Comparison of ENCODE assay signal across 17 cellular contexts in the genomic region with DNA sequence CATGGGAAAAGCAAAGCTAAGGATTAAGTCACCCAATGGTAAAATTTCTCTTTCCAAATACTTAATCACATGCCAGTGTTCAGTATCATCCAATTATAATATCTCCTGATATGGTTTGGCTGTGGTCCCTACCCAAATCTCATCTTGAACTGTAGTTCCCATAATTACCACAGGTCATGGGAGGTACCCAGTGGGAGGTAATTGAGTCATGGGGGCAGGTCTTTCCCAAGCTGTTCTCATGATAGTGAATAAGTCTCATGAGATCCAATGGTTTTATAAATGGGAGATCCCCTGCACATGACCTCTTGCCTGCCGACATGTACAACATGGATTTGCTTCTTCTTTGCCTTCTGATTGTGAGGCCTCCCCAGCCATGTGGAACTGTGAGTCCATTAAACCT. TPM values are rescaled to one million over a fixed set of nuclear protein-coding genes. Genes with fewer than 3 reads are reported as not detected.
DNase-seq lines count a peak whose midpoint lies in the region; ATAC-seq and TF ChIP-seq lines count a peak whose summit lies in the region.
"Had no signal": no experiment of that assay in that cellular context is flagged by ENCODE, and none has a peak within 500 bp of the region (broad histone marks: within the 10 kb centered on the region; RNA-seq: fewer than 3 reads in every experiment).

No MANE protein-coding gene starts in this region.

- BruUV-seq in mammary epithelial cell (replicated peaks; lab: Mats Ljungman, UMichigan) = no TSS peak

- H3K36me3 Mint-ChIP-seq in activated CD8-positive, alpha-beta memory T cell treated with anti-CD3 and anti-CD28 coated beads, Interleukin-2, amount 10 ng/mL, durations not matched to agents 7 days and 5 days = peaks cover 55% of the 10 kb centered on the region

- no peak overlapping the region for H2AFZ ChIP-seq in mammary epithelial cell (ENCODE audit: low read depth, low read length)

- dilution Hi-C loops in mammary epithelial cell (cut with HindIII; ENCODE audit: low sequenced_read_pairs) = no loop called here

- peaks cover 47% of the 10 kb centered on the region for H3K79me2 ChIP-seq in mammary epithelial cell (ENCODE audit: insufficient read depth, low read length)

- H4K20me1 ChIP-seq in mammary epithelial cell (ENCODE audit: insufficient read depth, low read length) = no peaks in the 10 kb centered on the region

- no peaks in the 10 kb centered on the region for H3K9me3 ChIP-seq in mammary epithelial cell (replicated peaks; ENCODE audit: insufficient read depth, low read length)
- H3K9me3 ChIP-seq in left lung = no peaks in the 10 kb centered on the region
- H3K9me3 ChIP-seq: ascending aorta, BE2C, gastroesophageal sphincter, mucosa of descending colon had no signal

- H3K4me1 ChIP-seq in mammary epithelial cell (ENCODE audit: insufficient read depth, low read length) = no peaks in the 10 kb centered on the region
- peaks cover 0 to 23% of the 10 kb centered on the region in 2 donors for H3K4me1 ChIP-seq in left lung
- H3K4me1 ChIP-seq: ascending aorta, BE2C, gastroesophageal sphincter had no signal

- ATAC-seq in left lung = peak; percentile 16
- ATAC-seq in stimulated activated naive CD8-positive, alpha-beta T cell treated with anti-CD3 and anti-CD28 coated beads, Interleukin-15, Interleukin-2, amounts not matched to agents 100 U/mL and 50 U/mL, for 24 hours = no peak
- no peak for ATAC-seq in activated CD8-positive, alpha-beta memory T cell treated with anti-CD3 and anti-CD28 coated beads, Interleukin-2, amount 10 ng/mL, durations not matched to agents 7 days and 5 days
- ATAC-seq: gastroesophageal sphincter, mucosa of descending colon had no signal

- H3K27me3 Mint-ChIP-seq in activated CD8-positive, alpha-beta memory T cell treated with anti-CD3 and anti-CD28 coated beads, Interleukin-2, amount 10 ng/mL, durations not matched to agents 7 days and 5 days = no peaks in the 10 kb centered on the region

- H3K27ac ChIP-seq in mammary epithelial cell (ENCODE audit: insufficient read depth, low read depth, low read length) (no peak overlapping the region), left lung (no peak overlapping the region)
- H3K27ac ChIP-seq: ascending aorta, gastroesophageal sphincter had no signal

- 67% methylated on average over 1 of the region's 1 CpG for WGBS in mammary epithelial cell (ENCODE audit: low coverage, missing lambda C conversion rate)

- peak; percentile 72 for DNase-seq in CD1c-positive myeloid dendritic cell (ENCODE audit: extremely low spot score)
- DNase-seq in M059J (ENCODE audit: low read depth) = peak; percentile 47
- DNase-seq in mammary epithelial cell = peak; percentile 61
- DNase-seq in left lung = no peak
- no peak for DNase-seq in anterior cingulate cortex (lab: John Stamatoyannopoulos, UW)
- DNase-seq in stimulated activated naive CD8-positive, alpha-beta T cell treated with anti-CD3 and anti-CD28 coated beads, Interleukin-15, Interleukin-2, amounts not matched to agents 100 U/mL and 50 U/mL, for 24 hours = no peak
- DNase-seq in activated CD8-positive, alpha-beta memory T cell treated with anti-CD3 and anti-CD28 coated beads, Interleukin-2, amount 10 ng/mL, durations not matched to agents 7 days and 5 days = no peak
- DNase-seq in GF-D8 (lab: John Stamatoyannopoulos, UW) = no peak
- DNase-seq: BE2C, HFFc6, Kasumi-1, mucosa of descending colon, NCI-H2081 treated with DMSO at 0.1 percent for 48 hours, NCI-H774, Right ventricle myocardium superior had no signal

- peaks cover 5% of the 10 kb centered on the region for H3K4me1 Mint-ChIP-seq in activated CD8-positive, alpha-beta memory T cell treated with anti-CD3 and anti-CD28 coated beads, Interleukin-2, amount 10 ng/mL, durations not matched to agents 7 days and 5 days

- no peaks in the 10 kb centered on the region for H3K27me3 ChIP-seq in mammary epithelial cell (ENCODE audit: insufficient read depth, low read length)
- H3K27me3 ChIP-seq in left lung = no peaks in the 10 kb centered on the region
- H3K27me3 ChIP-seq: ascending aorta, BE2C, gastroesophageal sphincter had no signal

- intact Hi-C loops in mammary epithelial cell (cut with micrococcal nuclease) = no loop called here
- intact Hi-C loops in left lung (cut with DNase I) = no loop called here

- peaks cover 26% of the 10 kb centered on the region for H3K36me3 ChIP-seq in mammary epithelial cell (ENCODE audit: insufficient read depth, low read length)
- peaks cover 0 to 84% of the 10 kb centered on the region in 2 donors for H3K36me3 ChIP-seq in left lung

- no peaks in the 10 kb centered on the region for H3K9me3 Mint-ChIP-seq in activated CD8-positive, alpha-beta memory T cell treated with anti-CD3 and anti-CD28 coated beads, Interleukin-2, amount 10 ng/mL, durations not matched to agents 7 days and 5 days (ENCODE audit: low read depth)
- H3K9me3 Mint-ChIP-seq: HFFc6 had no signal

- CTCF ChIA-PET in mammary epithelial cell (lab: Charles Lee; ENCODE audit: low non-redundant PET) = no interaction called here
- CTCF ChIA-PET in activated CD8-positive, alpha-beta memory T cell treated with anti-CD3 and anti-CD28 coated beads, Interleukin-2, amount 10 ng/mL, durations not matched to agents 7 days and 5 days (lab: Charles Lee) = interaction anchor here (1.6 kb wide), 1 partner anchor 65 kb away, joined by 4 read pairs; no protein-coding TSS in a partner anchor

- no peak overlapping the region for H3K4me3 Mint-ChIP-seq in activated CD8-positive, alpha-beta memory T cell treated with anti-CD3 and anti-CD28 coated beads, Interleukin-2, amount 10 ng/mL, durations not matched to agents 7 days and 5 days
- H3K4me3 Mint-ChIP-seq: HFFc6 had no signal

- no peak overlapping the region for H3K27ac Mint-ChIP-seq in activated CD8-positive, alpha-beta memory T cell treated with anti-CD3 and anti-CD28 coated beads, Interleukin-2, amount 10 ng/mL, durations not matched to agents 7 days and 5 days
- H3K27ac Mint-ChIP-seq: HFFc6 had no signal

- TF ChIP-seq CTCF in mammary epithelial cell (conservative IDR thresholded peaks at IDR 0.05 in 1 of 2, IDR thresholded peaks at IDR 0.05 in 1 of 2; ENCODE audit: extremely low read depth in 1 of 2, insufficient read depth in 1 of 2, low read depth in 1 of 2, low read length in 2 of 2) (no peak), left lung (IDR thresholded peaks at IDR 0.05) (no peak)

- in situ Hi-C loops in mammary epithelial cell (cut with MboI; ENCODE audit: low sequenced_read_pairs in 2 of 2) = no loop called here

- no peak overlapping the region for H3K4me2 ChIP-seq in mammary epithelial cell (ENCODE audit: insufficient read depth, low read depth, low read length)

- no peak overlapping the region for H3K4me3 ChIP-seq in mammary epithelial cell (replicated peaks in 1 of 3; ENCODE audit: insufficient read depth in 1 of 3, low read depth in 2 of 3, low read length in 3 of 3)
- no peak overlapping the region for H3K4me3 ChIP-seq in left lung
- H3K4me3 ChIP-seq: ascending aorta, gastroesophageal sphincter, mucosa of descending colon had no signal

- no peak overlapping the region for H3K9ac ChIP-seq in mammary epithelial cell (ENCODE audit: insufficient read depth, low read length)

RNA-seq across cellular contexts. Expression of gene NMB, which starts 26.1 kb away (rescaled TPM):
- total RNA-seq in M059J (2014; rRNA removed; shearing (Covaris generic)) = 3.4 and 7.4 TPM in 2 replicates
- total RNA-seq in mammary epithelial cell (1 to 10 TPM; 1.0 to 3.7 TPM), left lung (1 to 10 TPM; 4.6 to 6.6 TPM)
- 4.0 TPM for polyA plus RNA-seq in mammary epithelial cell
- not detected for polyA minus RNA-seq in mammary epithelial cell
- 1 to 10 TPM; 1.5 to 1.8 TPM for total RNA-seq in activated CD8-positive, alpha-beta memory T cell treated with anti-CD3 and anti-CD28 coated beads, Interleukin-2, amount 10 ng/mL, durations not matched to agents 7 days and 5 days

RNA-seq across cellular contexts. Expression of gene WDR73, which starts 30.0 kb away (rescaled TPM):
- total RNA-seq in M059J (2014; rRNA removed; shearing (Covaris generic)) = 20.1 and 20.4 TPM in 2 replicates
- total RNA-seq in mammary epithelial cell = 10 to 100 TPM; 23.0 to 28.1 TPM
- 20.7 TPM for polyA plus RNA-seq in mammary epithelial cell
- polyA minus RNA-seq in mammary epithelial cell = 13.7 TPM
- 10 to 100 TPM; 25.5 to 25.7 TPM for total RNA-seq in left lung
- 10 to 100 TPM; 18.4 to 19.9 TPM for total RNA-seq in activated CD8-positive, alpha-beta memory T cell treated with anti-CD3 and anti-CD28 coated beads, Interleukin-2, amount 10 ng/mL, durations not matched to agents 7 days and 5 days

RNA-seq across cellular contexts. Expression of gene SEC11A, which starts 31.8 kb away (rescaled TPM):
- 214 and 270 TPM in 2 replicates for total RNA-seq in M059J (2014; rRNA removed; shearing (Covaris generic))
- total RNA-seq in mammary epithelial cell (100 to 1,000 TPM; 130 to 146 TPM), left lung (100 to 1,000 TPM; 159 to 160 TPM)
- polyA plus RNA-seq in mammary epithelial cell = 107 TPM
- polyA minus RNA-seq in mammary epithelial cell = 39.0 TPM
- 100 to 1,000 TPM in 1 of 2 experiments, 10 to 100 TPM in 1; 96.6 to 122 TPM for total RNA-seq in activated CD8-positive, alpha-beta memory T cell treated with anti-CD3 and anti-CD28 coated beads, Interleukin-2, amount 10 ng/mL, durations not matched to agents 7 days and 5 days

Comparison
In these comparisons a context has a peak if more than half of its experiments do, and no peak if none do; other contexts are left out.
1. DNase-seq: peak in CD1c-positive myeloid dendritic cell (single experiment), M059J (single experiment) and mammary epithelial cell (single experiment); none in left lung (0 of 2), anterior cingulate cortex (0 of 58), stimulated activated naive CD8-positive, alpha-beta T cell treated with anti-CD3 and anti-CD28 coated beads, Interleukin-15, Interleukin-2, amounts not matched to agents 100 U/mL and 50 U/mL, for 24 hours (single experiment), activated CD8-positive, alpha-beta memory T cell treated with anti-CD3 and anti-CD28 coated beads, Interleukin-2, amount 10 ng/mL, durations not matched to agents 7 days and 5 days (single experiment) and GF-D8 (single experiment).